In genomic region chr12:90013409-90013808, GRCh38 we compare ENCODE assay signal across 9 cellular contexts.
DNase-seq lines count a peak whose midpoint lies in the region; ATAC-seq and TF ChIP-seq lines count a peak whose summit lies in the region.
"Had no signal": no experiment of that assay in that cellular context is flagged by ENCODE, and none has a peak within 500 bp of the region (broad histone marks: within the 10 kb centered on the region; RNA-seq: fewer than 3 reads in every experiment).

No MANE protein-coding gene starts in this region.

- H3K27ac Mint-ChIP-seq in stimulated activated memory B cell treated with anti-CD40 and anti-IgM and Interleukin-4, amounts not matched to agents 10 μg/mL and 1 μg/mL and 100 μg/mL, for 72 hours, result peak overlapping the region; percentile 46
- H3K27ac Mint-ChIP-seq in activated T-cell treated with anti-CD3 and anti-CD28 coated beads, Interleukin-2, amount 50 U/mL, for 24 hours, result no peak overlapping the region

- no peak for DNase-seq in left cardiac atrium
- no peak for DNase-seq in left ventricle myocardium superior
- no peak for DNase-seq in astrocyte of the cerebellum (ENCODE audit: low read depth)
- DNase-seq in SIG-M5 (lab: John Stamatoyannopoulos, UW), result no peak
- no peak for DNase-seq in retina
- DNase-seq in activated T-cell treated with anti-CD3 and anti-CD28 coated beads, Interleukin-2, amount 50 U/mL, for 24 hours, result no peak

- in situ Hi-C loops in astrocyte of the cerebellum (cut with HindIII; ENCODE audit: low sequenced_read_pairs), result no loop called here

- intact Hi-C loops in left cardiac atrium (cut with DNase I), result no loop called here
- intact Hi-C loops in left ventricle myocardium superior (cut with micrococcal nuclease), result no loop called here

- H3K36me3 Mint-ChIP-seq in stimulated activated memory B cell treated with anti-CD40 and anti-IgM and Interleukin-4, amounts not matched to agents 10 μg/mL and 1 μg/mL and 100 μg/mL, for 72 hours, result no peaks in the 10 kb centered on the region
- H3K36me3 Mint-ChIP-seq in activated T-cell treated with anti-CD3 and anti-CD28 coated beads, Interleukin-2, amount 50 U/mL, for 24 hours (ENCODE audit: low read depth), result no peaks in the 10 kb centered on the region

- H3K4me1 Mint-ChIP-seq in stimulated activated memory B cell treated with anti-CD40 and anti-IgM and Interleukin-4, amounts not matched to agents 10 μg/mL and 1 μg/mL and 100 μg/mL, for 72 hours, result peaks cover 22% of the 10 kb centered on the region
- peaks cover 3% of the 10 kb centered on the region for H3K4me1 Mint-ChIP-seq in activated T-cell treated with anti-CD3 and anti-CD28 coated beads, Interleukin-2, amount 50 U/mL, for 24 hours (ENCODE audit: low read depth)

- no peak overlapping the region for H3K4me3 ChIP-seq in astrocyte of the cerebellum (ENCODE audit: low read depth, low read length)
- H3K4me3 ChIP-seq: BLaER1 had no signal

- no peaks in the 10 kb centered on the region for H3K9me3 Mint-ChIP-seq in stimulated activated memory B cell treated with anti-CD40 and anti-IgM and Interleukin-4, amounts not matched to agents 10 μg/mL and 1 μg/mL and 100 μg/mL, for 72 hours
- no peaks in the 10 kb centered on the region for H3K9me3 Mint-ChIP-seq in activated T-cell treated with anti-CD3 and anti-CD28 coated beads, Interleukin-2, amount 50 U/mL, for 24 hours

- no peak overlapping the region for H3K4me3 Mint-ChIP-seq in stimulated activated memory B cell treated with anti-CD40 and anti-IgM and Interleukin-4, amounts not matched to agents 10 μg/mL and 1 μg/mL and 100 μg/mL, for 72 hours
- no peak overlapping the region for H3K4me3 Mint-ChIP-seq in activated T-cell treated with anti-CD3 and anti-CD28 coated beads, Interleukin-2, amount 50 U/mL, for 24 hours

- ATAC-seq in left cardiac atrium (peak; percentile 48 to 63), left ventricle myocardium superior (no peak), HG03025 (IDR thresholded peaks at IDR 0.05; ENCODE audit: low FRiP score, unreplicated experiment) (peak; percentile 66)
- ATAC-seq in stimulated activated memory B cell treated with anti-CD40 and anti-IgM and Interleukin-4, amounts not matched to agents 10 μg/mL and 1 μg/mL and 100 μg/mL, for 72 hours, result peak; percentile 88

- H3K27me3 Mint-ChIP-seq in stimulated activated memory B cell treated with anti-CD40 and anti-IgM and Interleukin-4, amounts not matched to agents 10 μg/mL and 1 μg/mL and 100 μg/mL, for 72 hours, result no peaks in the 10 kb centered on the region
- no peaks in the 10 kb centered on the region for H3K27me3 Mint-ChIP-seq in activated T-cell treated with anti-CD3 and anti-CD28 coated beads, Interleukin-2, amount 50 U/mL, for 24 hours

- TF ChIP-seq CTCF in astrocyte of the cerebellum (IDR thresholded peaks at IDR 0.05; ENCODE audit: low read depth, low read length, missing control alignments), result peak; percentile 17
